ENCODE assay signal across 9 cellular contexts in genomic region chr10:102669206-102670064, GRCh38. TPM values are rescaled to one million over a fixed set of nuclear protein-coding genes. Genes with fewer than 3 reads are reported as not detected.
DNase-seq lines count a peak whose midpoint lies in the region; ATAC-seq, FAIRE-seq and TF ChIP-seq lines count a peak whose summit lies in the region.
"Had no signal": no experiment of that assay in that cellular context is flagged by ENCODE, and none has a peak within 500 bp of the region (broad histone marks: within the 10 kb centered on the region; RNA-seq: fewer than 3 reads in every experiment).

No MANE protein-coding gene starts in this region.

- no peaks in the 10 kb centered on the region for H3K9me3 ChIP-seq in small intestine (ENCODE audit: control insufficient read depth, low read depth)

- H3K36me3 ChIP-seq in small intestine (ENCODE audit: control insufficient read depth in 2 of 2, insufficient read depth in 2 of 2, low read length in 2 of 2): no peaks in the 10 kb centered on the region

- H3K4me1 Mint-ChIP-seq in activated naive CD4-positive, alpha-beta T cell treated with anti-CD3 and anti-CD28 coated beads, Interleukin-2, amount 10 ng/mL, durations not matched to agents 7 days and 5 days: peaks cover 36% of the 10 kb centered on the region

- peaks cover 7% of the 10 kb centered on the region in 2 donors for H3K4me1 ChIP-seq in small intestine (ENCODE audit: control insufficient read depth in 2 of 2, insufficient read depth in 1 of 2, low read depth in 1 of 2, low read length in 1 of 2)

- no peaks in the 10 kb centered on the region for H3K9me3 Mint-ChIP-seq in activated naive CD4-positive, alpha-beta T cell treated with anti-CD3 and anti-CD28 coated beads, Interleukin-2, amount 10 ng/mL, durations not matched to agents 7 days and 5 days

- no peaks in the 10 kb centered on the region for H3K36me3 Mint-ChIP-seq in activated naive CD4-positive, alpha-beta T cell treated with anti-CD3 and anti-CD28 coated beads, Interleukin-2, amount 10 ng/mL, durations not matched to agents 7 days and 5 days

- no peaks in the 10 kb centered on the region for H3K27me3 Mint-ChIP-seq in activated naive CD4-positive, alpha-beta T cell treated with anti-CD3 and anti-CD28 coated beads, Interleukin-2, amount 10 ng/mL, durations not matched to agents 7 days and 5 days

- peak; percentile 59 for TF ChIP-seq CTCF in GM12874 (IDR thresholded peaks at IDR 0.05; ENCODE audit: insufficient read depth, low read depth, low read length)
- no peak for TF ChIP-seq CTCF in omental fat pad (IDR thresholded peaks at IDR 0.05)

- FAIRE-seq in small intestine (lab: Jason Lieb, UNC): no peak

- H3K27me3 ChIP-seq in small intestine (ENCODE audit: control insufficient read depth in 2 of 2, insufficient read depth in 2 of 2, low read length in 2 of 2): no peaks in the 10 kb centered on the region

- H3K27ac ChIP-seq in small intestine (ENCODE audit: low read depth in 1 of 2, low read length in 1 of 2): peak overlapping the region in 1 of 2 donors; percentile 45
- H3K27ac ChIP-seq: epithelial cell of prostate had no signal

- no peak overlapping the region for H3K4me3 Mint-ChIP-seq in activated naive CD4-positive, alpha-beta T cell treated with anti-CD3 and anti-CD28 coated beads, Interleukin-2, amount 10 ng/mL, durations not matched to agents 7 days and 5 days

- no peak overlapping the region for H3K4me3 ChIP-seq in small intestine (ENCODE audit: low read depth in 1 of 2, low read length in 2 of 2)

- 35 to 56% (median 44%) methylated on average over 7 of the region's 7 CpGs for WGBS in small intestine, 3 donors

- no peak overlapping the region for H3K27ac Mint-ChIP-seq in activated naive CD4-positive, alpha-beta T cell treated with anti-CD3 and anti-CD28 coated beads, Interleukin-2, amount 10 ng/mL, durations not matched to agents 7 days and 5 days

- ATAC-seq in HG03469 (IDR thresholded peaks at IDR 0.05; ENCODE audit: unreplicated experiment): no peak
- ATAC-seq in omental fat pad (ENCODE audit: low FRiP score): no peak

- DNase-seq in RPMI7951 (ENCODE audit: low read depth) (peak; percentile 76), glomerular visceral epithelial cell (ENCODE audit: extremely low spot score) (peak; percentile 56), small intestine (peak; percentile 87), NCI-H226 (no peak), omental fat pad (ENCODE audit: low spot score) (no peak)
- no peak for DNase-seq in activated naive CD4-positive, alpha-beta T cell treated with anti-CD3 and anti-CD28 coated beads, Interleukin-2, amount 10 ng/mL, durations not matched to agents 7 days and 5 days

- CTCF ChIA-PET in activated naive CD4-positive, alpha-beta T cell treated with anti-CD3 and anti-CD28 coated beads, Interleukin-2, amount 10 ng/mL, durations not matched to agents 7 days and 5 days (lab: Charles Lee): interaction anchor here (1.0 to 3.3 kb wide), 7 partner anchors 9 to 43 kb away, joined by 4 to 14 read pairs (median 5); partner anchors contain the start of gene TRIM8

RNA-seq across cellular contexts. Expression of gene TRIM8, which starts 25.2 kb away (rescaled TPM):
- total RNA-seq in RPMI7951 (2014; rRNA removed; shearing (Covaris generic)): 39.3 and 52.8 TPM in 2 replicates
- polyA plus RNA-seq in small intestine: 10 to 100 TPM; 38.1 to 65.1 (median 39.8) TPM
- 100 to 1,000 TPM in 3 of 4 donors, 10 to 100 TPM in 1; 58.2 to 121 (median 103) TPM for total RNA-seq in omental fat pad

RNA-seq across cellular contexts. Expression of gene ARL3, which starts 44.8 kb away (rescaled TPM):
- 11.1 and 12.3 TPM in 2 replicates for total RNA-seq in RPMI7951 (2014; rRNA removed; shearing (Covaris generic))
- 1 to 10 TPM; 3.4 to 8.3 (median 4.9) TPM for polyA plus RNA-seq in small intestine
- 1 to 10 TPM; 2.8 to 6.1 (median 3.9) TPM for total RNA-seq in omental fat pad

RNA-seq across cellular contexts. Expression of gene SFXN2, which starts 45.0 kb away (rescaled TPM):
- total RNA-seq in RPMI7951 (2014; rRNA removed; shearing (Covaris generic)): 1.4 and 1.8 TPM in 2 replicates
- 10 to 100 TPM in 1 of 3 donors, 1 to 10 TPM in 2; 2.0 to 16.9 (median 4.9) TPM for polyA plus RNA-seq in small intestine
- total RNA-seq in omental fat pad: 1 to 10 TPM; 4.3 to 7.9 (median 5.0) TPM

Comparison
In these comparisons a context has a peak if more than half of its experiments do, and no peak if none do; other contexts are left out.
1. DNase-seq: peak in RPMI7951 (single experiment), glomerular visceral epithelial cell (single experiment) and small intestine (single experiment); none in activated naive CD4-positive, alpha-beta T cell treated with anti-CD3 and anti-CD28 coated beads, Interleukin-2, amount 10 ng/mL, durations not matched to agents 7 days and 5 days (single experiment), NCI-H226 (single experiment) and omental fat pad (single experiment).